ENCODE assay signal across 2 cellular contexts in genomic region chr10:49387029-49387428, GRCh38.
TF ChIP-seq lines count a peak whose summit lies in the region.

No MANE protein-coding gene starts in this region.

TF ChIP-seq in IMR-90, 13 proteins besides CTCF, POLR2A, EP300 and RAD21:
- no peak for TF ChIP-seq MAZ (IDR thresholded peaks at IDR 0.05; ENCODE audit: borderline replicate concordance, low read depth, low read length)
- TF ChIP-seq FOS (IDR thresholded peaks at IDR 0.05; ENCODE audit: low read depth, low read length) = peak; percentile 25; the same call in 1 of the 2 replicates
- TF ChIP-seq SMC3 (IDR thresholded peaks at IDR 0.05; ENCODE audit: low read depth, low read length) = no peak
- TF ChIP-seq BHLHE40 (IDR thresholded peaks at IDR 0.05; ENCODE audit: low read depth, low read length) = 0 out of 2 replicates have a peak, but pooled peaks have one; percentile 8
- TF ChIP-seq MXI1 (IDR thresholded peaks at IDR 0.05; ENCODE audit: borderline replicate concordance, low read depth, low read length) = no peak
- TF ChIP-seq RCOR1 (IDR thresholded peaks at IDR 0.05; ENCODE audit: insufficient replicate concordance, low read length) = no peak
- peak; percentile 89 for TF ChIP-seq CEBPB (IDR thresholded peaks at IDR 0.05; ENCODE audit: low read depth, low read length)
- TF ChIP-seq MAFK (IDR thresholded peaks at IDR 0.05; ENCODE audit: low read depth, low read length) = no peak
- TF ChIP-seq, protein P1, sequence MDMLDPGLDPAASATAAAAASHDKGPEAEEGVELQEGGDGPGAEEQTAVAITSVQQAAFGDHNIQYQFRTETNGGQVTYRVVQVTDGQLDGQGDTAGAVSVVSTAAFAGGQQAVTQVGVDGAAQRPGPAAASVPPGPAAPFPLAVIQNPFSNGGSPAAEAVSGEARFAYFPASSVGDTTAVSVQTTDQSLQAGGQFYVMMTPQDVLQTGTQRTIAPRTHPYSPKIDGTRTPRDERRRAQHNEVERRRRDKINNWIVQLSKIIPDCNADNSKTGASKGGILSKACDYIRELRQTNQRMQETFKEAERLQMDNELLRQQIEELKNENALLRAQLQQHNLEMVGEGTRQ (IDR thresholded peaks at IDR 0.05; ENCODE audit: low read depth, low read length) = no peak
- no peak for TF ChIP-seq NFE2L2 (IDR thresholded peaks at IDR 0.05; ENCODE audit: low read depth, low read length)
- TF ChIP-seq CHD1 (IDR thresholded peaks at IDR 0.05; ENCODE audit: low read depth, low read length) = no peak
- no peak for TF ChIP-seq RFX5 (IDR thresholded peaks at IDR 0.05; ENCODE audit: low read depth, low read length)
- TF ChIP-seq, protein P2, sequence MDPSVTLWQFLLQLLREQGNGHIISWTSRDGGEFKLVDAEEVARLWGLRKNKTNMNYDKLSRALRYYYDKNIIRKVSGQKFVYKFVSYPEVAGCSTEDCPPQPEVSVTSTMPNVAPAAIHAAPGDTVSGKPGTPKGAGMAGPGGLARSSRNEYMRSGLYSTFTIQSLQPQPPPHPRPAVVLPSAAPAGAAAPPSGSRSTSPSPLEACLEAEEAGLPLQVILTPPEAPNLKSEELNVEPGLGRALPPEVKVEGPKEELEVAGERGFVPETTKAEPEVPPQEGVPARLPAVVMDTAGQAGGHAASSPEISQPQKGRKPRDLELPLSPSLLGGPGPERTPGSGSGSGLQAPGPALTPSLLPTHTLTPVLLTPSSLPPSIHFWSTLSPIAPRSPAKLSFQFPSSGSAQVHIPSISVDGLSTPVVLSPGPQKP (IDR thresholded peaks at IDR 0.05; ENCODE audit: borderline replicate concordance, low read depth, low read length) = no peak

TF ChIP-seq in GM12891, 5 proteins besides CTCF, POLR2A, EP300 and RAD21:
- TF ChIP-seq POLR2AphosphoS5 (IDR thresholded peaks at IDR 0.05; ENCODE audit: low read depth, low read length) (no peak), SPI1 (IDR thresholded peaks at IDR 0.05; ENCODE audit: low read depth, low read length) (no peak), PAX5 (IDR thresholded peaks at IDR 0.05; ENCODE audit: insufficient read depth, low read length, severe bottlenecking) (no peak), TAF1 (IDR thresholded peaks at IDR 0.05; ENCODE audit: low read depth, low read length) (no peak), POU2F2 (IDR thresholded peaks at IDR 0.05; ENCODE audit: low read depth, low read length) (no peak)
